ENCODE assay signal across 15 cellular contexts in genomic region chr3:49924683-49925082, GRCh38. TPM values are rescaled to one million over a fixed set of nuclear protein-coding genes. Genes with fewer than 3 reads are reported as not detected.
DNase-seq lines count a peak whose midpoint lies in the region; ATAC-seq, FAIRE-seq and TF ChIP-seq lines count a peak whose summit lies in the region.
"Had no signal": no experiment of that assay in that cellular context is flagged by ENCODE, and none has a peak within 500 bp of the region (broad histone marks: within the 10 kb centered on the region; RNA-seq: fewer than 3 reads in every experiment).

No MANE protein-coding gene starts in this region.

- H4K20me1 ChIP-seq in PC-9 (ENCODE audit: insufficient read depth) (no peaks in the 10 kb centered on the region), endothelial cell of umbilical vein (replicated peaks; ENCODE audit: control insufficient read depth, extremely low read depth, insufficient read depth, low read length) (no peaks in the 10 kb centered on the region)

- H3K79me2 ChIP-seq in PC-9 (ENCODE audit: low read depth) (no peaks in the 10 kb centered on the region), endothelial cell of umbilical vein (ENCODE audit: control insufficient read depth, insufficient read depth, low read length) (peaks cover 6% of the 10 kb centered on the region)

- no peaks in the 10 kb centered on the region for H3K27me3 ChIP-seq in PC-9 (ENCODE audit: insufficient read depth, low read depth)
- H3K27me3 ChIP-seq in endothelial cell of umbilical vein (ENCODE audit: control insufficient read depth in 2 of 2, insufficient read depth in 2 of 2, low read length in 2 of 2), result no peaks in the 10 kb centered on the region
- H3K27me3 ChIP-seq in psoas muscle (ENCODE audit: insufficient read depth in 3 of 3, low read length in 2 of 3), result no peaks in the 10 kb centered on the region
- H3K27me3 ChIP-seq: heart right ventricle had no signal

- peak; percentile 82 for FAIRE-seq in endothelial cell of umbilical vein (lab: Jason Lieb, UNC)

- WGBS in psoas muscle, 3 donors, result 49 to 77% (median 69%) methylated on average over 2 of the region's 2 CpGs

- ATAC-seq in psoas muscle, result peak; percentile 62 to 71 (median 64)
- ATAC-seq in GM19395 (IDR thresholded peaks at IDR 0.05; ENCODE audit: unreplicated experiment), result no peak
- ATAC-seq: CD8-positive, alpha-beta T cell; heart right ventricle; naive thymus-derived CD8-positive, alpha-beta T cell; sciatic nerve had no signal

- no peak overlapping the region for H3K9ac ChIP-seq in endothelial cell of umbilical vein (replicated peaks; ENCODE audit: extremely low read depth, insufficient read depth, low read length)

- H2AFZ ChIP-seq in PC-9 (no peak overlapping the region), endothelial cell of umbilical vein (ENCODE audit: low read depth, low read length) (no peak overlapping the region)

- TF ChIP-seq POLR2A in endothelial cell of umbilical vein (IDR thresholded peaks at IDR 0.05; ENCODE audit: low read depth, low read length), result no peak

- H3K9me1 ChIP-seq in endothelial cell of umbilical vein (replicated peaks; ENCODE audit: control insufficient read depth, extremely low read depth, insufficient read depth, low read length), result no peaks in the 10 kb centered on the region

- no peaks in the 10 kb centered on the region for H3K9me3 ChIP-seq in PC-9 (ENCODE audit: insufficient read depth, low read depth)
- no peaks in the 10 kb centered on the region for H3K9me3 ChIP-seq in endothelial cell of umbilical vein (replicated peaks; ENCODE audit: control insufficient read depth, insufficient read depth, low read length)
- no peaks in the 10 kb centered on the region for H3K9me3 ChIP-seq in psoas muscle
- H3K9me3 ChIP-seq: heart right ventricle had no signal

- H3K9me2 ChIP-seq in PC-9 (ENCODE audit: insufficient read depth), result no peaks in the 10 kb centered on the region

- POLR2A ChIA-PET in PC-9 (lab: Charles Lee; ENCODE audit: unreplicated experiment) (interaction anchor here (0.6 kb wide), 1 partner anchor 16 kb away, joined by 3 read pairs; no protein-coding TSS in a partner anchor), endothelial cell of umbilical vein (lab: Charles Lee) (interaction anchor here (1.3 kb wide), 1 partner anchor 15 kb away, joined by 5 read pairs; the partner anchor contains the start of gene RBM6)

- intact Hi-C loops in PC-9 (cut with micrococcal nuclease; ENCODE audit: unreplicated experiment) (no loop called here), endothelial cell of umbilical vein (cut with micrococcal nuclease) (no loop called here), psoas muscle (cut with DNase I) (no loop called here)

- H3F3A ChIP-seq in PC-9 (ENCODE audit: insufficient read depth, low read depth), result no peaks in the 10 kb centered on the region

- CTCF ChIA-PET in PC-9 (lab: Charles Lee) (no interaction called here), endothelial cell of umbilical vein (lab: Charles Lee) (interaction anchor here (0.8 kb wide), 1 partner anchor 19 kb away, joined by 3 read pairs; no protein-coding TSS in a partner anchor)

- dilution Hi-C loops in endothelial cell of umbilical vein (cut with MboI; ENCODE audit: extremely low pct_ligation_motif_present, low sequenced_read_pairs), result no loop called here

- no peak overlapping the region for H3K4me3 ChIP-seq in PC-9
- no peak overlapping the region for H3K4me3 ChIP-seq in endothelial cell of umbilical vein (replicated peaks in 1 of 3; ENCODE audit: insufficient read depth in 1 of 3, low read depth in 1 of 3, low read length in 3 of 3)
- no peak overlapping the region for H3K4me3 ChIP-seq in psoas muscle
- H3K4me3 ChIP-seq: heart right ventricle had no signal

- peak; percentile 51 for DNase-seq in GM03348 (ENCODE audit: low spot score)
- DNase-seq in PC-9, result peak; percentile 19 to 47
- DNase-seq in endothelial cell of umbilical vein (ENCODE audit: low read depth, low spot score), result peak; percentile 23
- no peak for DNase-seq in psoas muscle
- no peak for DNase-seq in NCI-H1105 (lab: John Stamatoyannopoulos, UW)
- no peak for DNase-seq in NCI-H69 (lab: John Stamatoyannopoulos, UW)
- DNase-seq in stimulated activated CD4-positive, alpha-beta T cell treated with anti-CD3 and anti-CD28 coated beads, Interleukin-2, amount 100 ng/mL, for 48 hours, result no peak
- DNase-seq: activated CD8-positive, alpha-beta memory T cell treated with anti-CD3 and anti-CD28 coated beads, Interleukin-2, amount 50 U/mL, for 4 hours; CD8-positive, alpha-beta T cell; heart right ventricle; KG1; naive thymus-derived CD8-positive, alpha-beta T cell; NCI-H2029 treated with DMSO at 0.1 percent for 48 hours had no signal

- no peaks in the 10 kb centered on the region for H3K36me3 ChIP-seq in PC-9 (ENCODE audit: low read depth)
- no peaks in the 10 kb centered on the region for H3K36me3 ChIP-seq in endothelial cell of umbilical vein (ENCODE audit: control insufficient read depth in 2 of 2, extremely low read depth in 1 of 2, insufficient read depth in 2 of 2, low read length in 2 of 2)
- H3K36me3 ChIP-seq in psoas muscle (ENCODE audit: insufficient read depth in 1 of 2, low read depth in 1 of 2), result peaks cover 0 to 2% of the 10 kb centered on the region in 2 donors

- peaks cover 13% of the 10 kb centered on the region for H3K4me1 ChIP-seq in PC-9 (replicated peaks; ENCODE audit: insufficient read depth)
- peaks cover 3% of the 10 kb centered on the region for H3K4me1 ChIP-seq in endothelial cell of umbilical vein (ENCODE audit: control insufficient read depth, extremely low read depth, insufficient read depth, low read length)
- peaks cover 21% of the 10 kb centered on the region for H3K4me1 ChIP-seq in psoas muscle

- H3K4me2 ChIP-seq in PC-9 (no peak overlapping the region), endothelial cell of umbilical vein (ENCODE audit: insufficient read depth, low read length) (no peak overlapping the region)

- no peak overlapping the region for H3K27ac ChIP-seq in PC-9
- H3K27ac ChIP-seq in endothelial cell of umbilical vein (ENCODE audit: insufficient read depth, low read depth, low read length), result no peak overlapping the region
- peak overlapping the region; percentile 70 for H3K27ac ChIP-seq in psoas muscle
- H3K27ac ChIP-seq: heart right ventricle had no signal

- no TSS peak for BruUV-seq in PC-9 (replicated peaks; lab: Mats Ljungman, UMichigan)
- BruUV-seq in endothelial cell of umbilical vein (replicated peaks; lab: Mats Ljungman, UMichigan), result no TSS peak

- TF ChIP-seq CTCF in PC-9 (conservative IDR thresholded peaks at IDR 0.05), result no peak
- TF ChIP-seq CTCF in endothelial cell of umbilical vein (IDR thresholded peaks at IDR 0.05; ENCODE audit: extremely low read depth in 1 of 2, insufficient read depth in 1 of 2, low read depth in 1 of 2, low read length in 2 of 2), result no peak
- no peak for TF ChIP-seq CTCF in psoas muscle (IDR thresholded peaks at IDR 0.05)

RNA-seq across cellular contexts. Expression of gene MON1A, which starts 4.9 kb away (rescaled TPM):
- total RNA-seq in PC-9 (2021) (4.8 and 5.5 TPM in 2 replicates), endothelial cell of umbilical vein (17.0 and 17.5 TPM in 2 replicates), psoas muscle (10 to 100 TPM; 13.7 to 15.9 (median 15.0) TPM)
- polyA plus RNA-seq in endothelial cell of umbilical vein (31.1 and 37.0 TPM in 2 replicates), psoas muscle (10 to 100 TPM; 19.3 to 37.8 (median 28.3) TPM)
- polyA plus RNA-seq in endothelial cell of umbilical vein (2011; cell fraction: cytosol; rRNA removed), result 18.3 and 19.1 TPM in 2 replicates
- polyA plus RNA-seq in endothelial cell of umbilical vein (2011; cell fraction: nucleus; rRNA removed), result 13.0 and 14.3 TPM in 2 replicates
- 12.0 and 14.7 TPM in 2 replicates for polyA plus RNA-seq in endothelial cell of umbilical vein (2012)
- 10.9 and 15.3 TPM in 2 replicates for polyA minus RNA-seq in endothelial cell of umbilical vein
- polyA minus RNA-seq in endothelial cell of umbilical vein (2011; cell fraction: cytosol; rRNA and poly(A)+ RNA removed), result 9.7 TPM
- polyA minus RNA-seq in endothelial cell of umbilical vein (2011; cell fraction: nucleus; rRNA and poly(A)+ RNA removed), result 4.1 and 4.8 TPM in 2 replicates

RNA-seq across cellular contexts. Expression of gene RBM6, which starts 15.3 kb away (rescaled TPM):
- 70.2 and 72.0 TPM in 2 replicates for total RNA-seq in PC-9 (2021)
- total RNA-seq in endothelial cell of umbilical vein, result 94.5 and 96.0 TPM in 2 replicates
- polyA plus RNA-seq in endothelial cell of umbilical vein, result 24.6 and 30.4 TPM in 2 replicates
- polyA plus RNA-seq in endothelial cell of umbilical vein (2011; cell fraction: cytosol; rRNA removed), result 28.6 and 40.1 TPM in 2 replicates
- polyA plus RNA-seq in endothelial cell of umbilical vein (2011; cell fraction: nucleus; rRNA removed), result 234 and 297 TPM in 2 replicates
- 46.8 and 52.9 TPM in 2 replicates for polyA plus RNA-seq in endothelial cell of umbilical vein (2012)
- polyA minus RNA-seq in endothelial cell of umbilical vein, result 42.3 and 48.9 TPM in 2 replicates
- 14.5 TPM for polyA minus RNA-seq in endothelial cell of umbilical vein (2011; cell fraction: cytosol; rRNA and poly(A)+ RNA removed)
- polyA minus RNA-seq in endothelial cell of umbilical vein (2011; cell fraction: nucleus; rRNA and poly(A)+ RNA removed), result 75.8 and 91.7 TPM in 2 replicates
- 10 to 100 TPM; 21.6 to 41.0 (median 28.0) TPM for total RNA-seq in psoas muscle
- polyA plus RNA-seq in psoas muscle, result 10 to 100 TPM; 28.3 to 42.8 (median 31.1) TPM

RNA-seq across cellular contexts. Expression of gene MST1R, which starts 21.0 kb away (rescaled TPM):
- total RNA-seq in PC-9 (2021) (84.3 and 98.3 TPM in 2 replicates), endothelial cell of umbilical vein (0.93 and 1.5 TPM in 2 replicates), psoas muscle (1 to 10 TPM in 1 of 4 donors, under 1 TPM in 3; 0.39 to 1.7 (median 0.70) TPM)
- polyA plus RNA-seq in endothelial cell of umbilical vein (2.4 and 3.6 TPM in 2 replicates), psoas muscle (under 1 TPM; 0.38 to 0.95 (median 0.57) TPM)
- polyA plus RNA-seq in endothelial cell of umbilical vein (2011; cell fraction: cytosol; rRNA removed), result 0.73 and 1.2 TPM in 2 replicates
- polyA plus RNA-seq in endothelial cell of umbilical vein (2011; cell fraction: nucleus; rRNA removed), result 6.8 and 8.6 TPM in 2 replicates
- 0.59 and 1.2 TPM in 2 replicates for polyA plus RNA-seq in endothelial cell of umbilical vein (2012)
- polyA minus RNA-seq in endothelial cell of umbilical vein, result 2.8 and 5.0 TPM in 2 replicates
- polyA minus RNA-seq in endothelial cell of umbilical vein (2011; cell fraction: cytosol; rRNA and poly(A)+ RNA removed), result 33.5 TPM
- 2.1 and 2.6 TPM in 2 replicates for polyA minus RNA-seq in endothelial cell of umbilical vein (2011; cell fraction: nucleus; rRNA and poly(A)+ RNA removed)

RNA-seq across cellular contexts. Expression of gene CAMKV, which starts 55.0 kb away (rescaled TPM):
- total RNA-seq in PC-9 (2021), result not detected in 2 replicates
- not detected in 2 replicates for total RNA-seq in endothelial cell of umbilical vein
- polyA plus RNA-seq in endothelial cell of umbilical vein, result not detected in 2 replicates
- not detected in 2 replicates for polyA plus RNA-seq in endothelial cell of umbilical vein (2011; cell fraction: cytosol; rRNA removed)
- polyA plus RNA-seq in endothelial cell of umbilical vein (2011; cell fraction: nucleus; rRNA removed), result not detected in 2 replicates
- polyA plus RNA-seq in endothelial cell of umbilical vein (2012), result not detected in 2 replicates
- not detected in 2 replicates for polyA minus RNA-seq in endothelial cell of umbilical vein
- polyA minus RNA-seq in endothelial cell of umbilical vein (2011; cell fraction: cytosol; rRNA and poly(A)+ RNA removed), result not detected
- not detected in 2 replicates for polyA minus RNA-seq in endothelial cell of umbilical vein (2011; cell fraction: nucleus; rRNA and poly(A)+ RNA removed)
- not detected for total RNA-seq in psoas muscle
- under 1 TPM in 1 of 3 donors, not detected in 2; 0.09 TPM for polyA plus RNA-seq in psoas muscle
- total RNA-seq: CD8-positive, alpha-beta T cell; heart right ventricle; naive thymus-derived CD8-positive, alpha-beta T cell; sciatic nerve had no signal
- polyA plus RNA-seq: heart right ventricle; naive thymus-derived CD8-positive, alpha-beta T cell had no signal

Comparison
In these comparisons a context has a peak if more than half of its experiments do, and no peak if none do; other contexts are left out.
1. DNase-seq: peak in GM03348 (single experiment), PC-9 (2 of 2) and endothelial cell of umbilical vein (single experiment); none in psoas muscle (0 of 2), NCI-H1105 (single experiment), NCI-H69 (single experiment) and stimulated activated CD4-positive, alpha-beta T cell treated with anti-CD3 and anti-CD28 coated beads, Interleukin-2, amount 100 ng/mL, for 48 hours (0 of 2).
2. RNA of gene MST1R, which starts 21.0 kb away (total RNA-seq): 84.3 to 98.3 TPM in PC-9; 0.93 to 1.5 TPM in endothelial cell of umbilical vein and 0.39 to 1.7 TPM in psoas muscle; every median in the first group is over 10 times any median in the second.